1 cellular context compared by ENCODE assay signal in genomic region chr7:67773081-67773480, GRCh38.
TF ChIP-seq lines count a peak whose summit lies in the region.

No MANE protein-coding gene starts in this region.

TF ChIP-seq in SK-N-SH treated with all-trans-retinoic acid at 6 μM for 48 hours, 23 proteins besides CTCF, POLR2A, EP300 and RAD21 (continued from another document):
- TF ChIP-seq, protein P1, sequence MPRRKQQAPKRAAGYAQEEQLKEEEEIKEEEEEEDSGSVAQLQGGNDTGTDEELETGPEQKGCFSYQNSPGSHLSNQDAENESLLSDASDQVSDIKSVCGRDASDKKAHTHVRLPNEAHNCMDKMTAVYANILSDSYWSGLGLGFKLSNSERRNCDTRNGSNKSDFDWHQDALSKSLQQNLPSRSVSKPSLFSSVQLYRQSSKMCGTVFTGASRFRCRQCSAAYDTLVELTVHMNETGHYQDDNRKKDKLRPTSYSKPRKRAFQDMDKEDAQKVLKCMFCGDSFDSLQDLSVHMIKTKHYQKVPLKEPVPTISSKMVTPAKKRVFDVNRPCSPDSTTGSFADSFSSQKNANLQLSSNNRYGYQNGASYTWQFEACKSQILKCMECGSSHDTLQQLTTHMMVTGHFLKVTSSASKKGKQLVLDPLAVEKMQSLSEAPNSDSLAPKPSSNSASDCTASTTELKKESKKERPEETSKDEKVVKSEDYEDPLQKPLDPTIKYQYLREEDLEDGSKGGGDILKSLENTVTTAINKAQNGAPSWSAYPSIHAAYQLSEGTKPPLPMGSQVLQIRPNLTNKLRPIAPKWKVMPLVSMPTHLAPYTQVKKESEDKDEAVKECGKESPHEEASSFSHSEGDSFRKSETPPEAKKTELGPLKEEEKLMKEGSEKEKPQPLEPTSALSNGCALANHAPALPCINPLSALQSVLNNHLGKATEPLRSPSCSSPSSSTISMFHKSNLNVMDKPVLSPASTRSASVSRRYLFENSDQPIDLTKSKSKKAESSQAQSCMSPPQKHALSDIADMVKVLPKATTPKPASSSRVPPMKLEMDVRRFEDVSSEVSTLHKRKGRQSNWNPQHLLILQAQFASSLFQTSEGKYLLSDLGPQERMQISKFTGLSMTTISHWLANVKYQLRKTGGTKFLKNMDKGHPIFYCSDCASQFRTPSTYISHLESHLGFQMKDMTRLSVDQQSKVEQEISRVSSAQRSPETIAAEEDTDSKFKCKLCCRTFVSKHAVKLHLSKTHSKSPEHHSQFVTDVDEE (CRISPR knock-in tag; IDR thresholded peaks at IDR 0.05) = no peak
- TF ChIP-seq SNAI2 (CRISPR knock-in tag; IDR thresholded peaks at IDR 0.05) = no peak
